Comparison of ENCODE assay signal across 8 cellular contexts in genomic region chr17:30730171-30730836, GRCh38.
DNase-seq lines count a peak whose midpoint lies in the region; ATAC-seq and TF ChIP-seq lines count a peak whose summit lies in the region.
"Not testable (repeated sequence)": the region's sequence is repeated elsewhere in the genome, so short reads cannot be mapped to it uniquely, and the experiment has no call there.

No MANE protein-coding gene starts in this region.

- not testable (repeated sequence) for H3K9me2 ChIP-seq in Karpas-422 (replicated peaks; ENCODE audit: insufficient read depth, low read length)

- TF ChIP-seq CTCF in MCF 10A (IDR thresholded peaks at IDR 0.05; ENCODE audit: unreplicated experiment); neural progenitor cell (IDR thresholded peaks at IDR 0.05): not testable (repeated sequence)

- H3K27me3 Mint-ChIP-seq in CD8-positive, alpha-beta memory T cell; T-helper 17 cell; activated T-cell treated with anti-CD3 and anti-CD28 coated beads, Interleukin-2, amount 50 U/mL, for 4 hours (ENCODE audit: low read depth); MCF 10A (ENCODE audit: insufficient read depth, unreplicated experiment); neural progenitor cell (ENCODE audit: insufficient read depth, low read depth): not testable (repeated sequence)

- not testable (repeated sequence) for H2AFZ ChIP-seq in Karpas-422 (ENCODE audit: low read length); neural progenitor cell (replicated peaks)

- H3K36me3 ChIP-seq in CD8-positive, alpha-beta memory T cell (ENCODE audit: insufficient read depth, low read length); Karpas-422 (ENCODE audit: insufficient read depth, low read length); neural progenitor cell; aorta (ENCODE audit: control insufficient read depth in 1 of 2, insufficient read depth in 2 of 2, low read length in 1 of 2): not testable (repeated sequence)

- not testable (repeated sequence) for H3K27me3 ChIP-seq in CD8-positive, alpha-beta memory T cell (ENCODE audit: insufficient read depth, low read length, poor library complexity, severe bottlenecking); Karpas-422 (ENCODE audit: low read length); neural progenitor cell; aorta (ENCODE audit: control insufficient read depth in 1 of 2, insufficient read depth in 2 of 2, low read length in 1 of 2)

- H3K36me3 Mint-ChIP-seq in CD8-positive, alpha-beta memory T cell, result peaks cover 0 to 12% (median 2%) of the 10 kb centered on the region in 3 donors
- not testable (repeated sequence) for H3K36me3 Mint-ChIP-seq in T-helper 17 cell (ENCODE audit: low read depth); activated T-cell treated with anti-CD3 and anti-CD28 coated beads, Interleukin-2, amount 50 U/mL, for 4 hours (ENCODE audit: insufficient read depth); neural progenitor cell
- H3K36me3 Mint-ChIP-seq in MCF 10A (ENCODE audit: insufficient read depth, unreplicated experiment), result peaks cover 17% of the 10 kb centered on the region

- BruUV-seq in MCF 10A (replicated peaks; lab: Mats Ljungman, UMichigan), result not testable (repeated sequence)

- H3K27ac Mint-ChIP-seq in CD8-positive, alpha-beta memory T cell, result peak overlapping the region in 5 of 8 donors; percentile 47 to 96 (median 87)
- H3K27ac Mint-ChIP-seq in T-helper 17 cell (peak overlapping the region; percentile 86), MCF 10A (ENCODE audit: low read depth, unreplicated experiment) (peak overlapping the region; percentile 74), neural progenitor cell (peak overlapping the region; percentile 91)

- peaks cover 29% of the 10 kb centered on the region for H3F3A ChIP-seq in neural progenitor cell (ENCODE audit: low read depth)

- H3K9me3 Mint-ChIP-seq in CD8-positive, alpha-beta memory T cell; activated T-cell treated with anti-CD3 and anti-CD28 coated beads, Interleukin-2, amount 50 U/mL, for 4 hours; MCF 10A (ENCODE audit: unreplicated experiment); neural progenitor cell: not testable (repeated sequence)

- H3K4me1 ChIP-seq in CD8-positive, alpha-beta memory T cell (ENCODE audit: insufficient read depth, low read length); aorta (ENCODE audit: control insufficient read depth in 1 of 2, insufficient read depth in 2 of 2, low read length in 2 of 2): not testable (repeated sequence)
- H3K4me1 ChIP-seq in Karpas-422 (ENCODE audit: low read length) (peaks cover 20% of the 10 kb centered on the region), neural progenitor cell (peaks cover 24% of the 10 kb centered on the region)

- H4K20me1 ChIP-seq in Karpas-422 (ENCODE audit: insufficient read depth, low read depth, low read length) (peaks cover 16% of the 10 kb centered on the region; the same call in 1 of the 2 replicates), neural progenitor cell (ENCODE audit: low read depth) (peaks cover 81% of the 10 kb centered on the region)

- H3K4me3 Mint-ChIP-seq in CD8-positive, alpha-beta memory T cell, result peak overlapping the region; percentile 92 to 99 (median 96)
- H3K4me3 Mint-ChIP-seq in T-helper 17 cell, result peak overlapping the region; percentile 95
- H3K4me3 Mint-ChIP-seq in activated T-cell treated with anti-CD3 and anti-CD28 coated beads, Interleukin-2, amount 50 U/mL, for 4 hours, result peak overlapping the region; percentile 97
- peak overlapping the region; percentile 94 for H3K4me3 Mint-ChIP-seq in MCF 10A (ENCODE audit: unreplicated experiment)
- peak overlapping the region; percentile 96 for H3K4me3 Mint-ChIP-seq in neural progenitor cell

- not testable (repeated sequence) for H3K27ac ChIP-seq in CD8-positive, alpha-beta memory T cell (ENCODE audit: low read depth, low read length); Karpas-422 (ENCODE audit: low read length); neural progenitor cell; aorta (ENCODE audit: low read depth in 1 of 2, low read length in 2 of 2)

- H3K79me2 ChIP-seq in Karpas-422 (ENCODE audit: low read length) (peaks cover 62% of the 10 kb centered on the region), neural progenitor cell (ENCODE audit: low read depth) (peaks cover 92% of the 10 kb centered on the region)

- POLR2A ChIA-PET in CD8-positive, alpha-beta memory T cell (lab: Charles Lee), result interaction anchor here (0.7 kb wide), 1 partner anchor 21 kb away, joined by 6 read pairs; no protein-coding TSS in a partner anchor
- POLR2A ChIA-PET in MCF 10A (lab: Yijun Ruan, JAX), result not testable (repeated sequence)

- H3K9ac ChIP-seq in Karpas-422 (ENCODE audit: low read length), result peak overlapping the region; percentile 69
- H3K9ac ChIP-seq in neural progenitor cell, result not testable (repeated sequence)

- intact Hi-C loops in MCF 10A (cut with micrococcal nuclease); aorta (cut with DNase I): not testable (repeated sequence)

- H3K4me1 Mint-ChIP-seq in CD8-positive, alpha-beta memory T cell, result peaks cover 20 to 30% (median 26%) of the 10 kb centered on the region in 3 donors
- H3K4me1 Mint-ChIP-seq in T-helper 17 cell (peaks cover 17% of the 10 kb centered on the region), neural progenitor cell (peaks cover 42% of the 10 kb centered on the region)
- H3K4me1 Mint-ChIP-seq in activated T-cell treated with anti-CD3 and anti-CD28 coated beads, Interleukin-2, amount 50 U/mL, for 4 hours (ENCODE audit: low read depth), result peaks cover 30% of the 10 kb centered on the region
- not testable (repeated sequence) for H3K4me1 Mint-ChIP-seq in MCF 10A (ENCODE audit: insufficient read depth, unreplicated experiment)

- H3K4me3 ChIP-seq in CD8-positive, alpha-beta memory T cell (ENCODE audit: low read length); neural progenitor cell; aorta (ENCODE audit: low read length in 2 of 2): not testable (repeated sequence)
- peak overlapping the region; percentile 55; the same call in 1 of the 2 replicates for H3K4me3 ChIP-seq in Karpas-422 (ENCODE audit: low read length)

- ATAC-seq in T-helper 17 cell; activated T-cell treated with anti-CD3 and anti-CD28 coated beads, Interleukin-2, amount 50 U/mL, for 4 hours; aorta (ENCODE audit: low FRiP score): not testable (repeated sequence)

- not testable (repeated sequence) for H3K9me3 ChIP-seq in CD8-positive, alpha-beta memory T cell (ENCODE audit: low read length); Karpas-422 (ENCODE audit: low read length); T-helper 17 cell (ENCODE audit: control insufficient read depth, low read length, poor library complexity, severe bottlenecking); neural progenitor cell (ENCODE audit: low read depth); aorta (ENCODE audit: control insufficient read depth, low read length)

- CTCF ChIA-PET in CD8-positive, alpha-beta memory T cell (lab: Charles Lee), result not testable (repeated sequence)
- CTCF ChIA-PET in MCF 10A (lab: Yijun Ruan, JAX), result interaction anchor here (0.6 to 3.5 kb wide), 3 partner anchors 12 to 111 kb away, joined by 3 to 14 read pairs (median 3); no protein-coding TSS in a partner anchor

- 95 to 98% methylated on average over 8 of the region's 8 CpGs for WGBS in aorta, 2 donors

- not testable (repeated sequence) for DNase-seq in CD8-positive, alpha-beta memory T cell; Karpas-422; T-helper 17 cell; activated T-cell treated with anti-CD3 and anti-CD28 coated beads, Interleukin-2, amount 50 U/mL, for 4 hours; MCF 10A (ENCODE audit: unreplicated experiment); neural progenitor cell (ENCODE audit: low spot score)
- DNase-seq in islet precursor cell (peak; percentile 51), aorta (peak; percentile 34 to 42)

- peak overlapping the region; percentile 69 for H3K4me2 ChIP-seq in Karpas-422 (ENCODE audit: low read depth, low read length, poor library complexity, severe bottlenecking)
- not testable (repeated sequence) for H3K4me2 ChIP-seq in neural progenitor cell
